ENCODE assay signal across 8 cellular contexts in genomic region chr5:176530983-176531901, GRCh38. TPM values are rescaled to one million over a fixed set of nuclear protein-coding genes. Genes with fewer than 3 reads are reported as not detected.
DNase-seq lines count a peak whose midpoint lies in the region; ATAC-seq and TF ChIP-seq lines count a peak whose summit lies in the region.

No MANE protein-coding gene starts in this region.

- H2AFZ ChIP-seq in MM.1S (ENCODE audit: low read length) = no peak overlapping the region

- no peak overlapping the region for H3K4me3 ChIP-seq in MM.1S (ENCODE audit: low read length)

- H3K36me3 ChIP-seq in MM.1S (replicated peaks; ENCODE audit: insufficient read depth, low read length) = no peaks in the 10 kb centered on the region

- H3K9ac ChIP-seq in MM.1S (ENCODE audit: low read length) = no peak overlapping the region

- no peaks in the 10 kb centered on the region for H3F3A ChIP-seq in MM.1S (ENCODE audit: insufficient read depth, low read length)

- peaks cover 4% of the 10 kb centered on the region; the same call in 1 of the 2 replicates for H3K4me1 ChIP-seq in MM.1S (ENCODE audit: low read length)

- H3K27me3 ChIP-seq in MM.1S (replicated peaks; ENCODE audit: insufficient read depth, low read length) = no peaks in the 10 kb centered on the region

- no peaks in the 10 kb centered on the region for H3K9me2 ChIP-seq in MM.1S (replicated peaks; ENCODE audit: insufficient read depth, low read length)

- ATAC-seq in central memory CD8-positive, alpha-beta T cell (replicated peaks; ENCODE audit: extremely low read depth, poor library complexity, severe bottlenecking) = no peak
- ATAC-seq in GM19463 (IDR thresholded peaks at IDR 0.05; ENCODE audit: unreplicated experiment) (no peak), HG02970 (IDR thresholded peaks at IDR 0.05; ENCODE audit: low FRiP score, unreplicated experiment) (no peak)

- H3K4me3 Mint-ChIP-seq in central memory CD8-positive, alpha-beta T cell = peak overlapping the region; percentile 83

- no peaks in the 10 kb centered on the region for H3K9me3 ChIP-seq in MM.1S (replicated peaks; ENCODE audit: insufficient read depth, low read length)

- no peak overlapping the region for H3K27ac ChIP-seq in MM.1S (ENCODE audit: low read length)

- H3K27me3 Mint-ChIP-seq in central memory CD8-positive, alpha-beta T cell = no peaks in the 10 kb centered on the region

- peaks cover 36% of the 10 kb centered on the region for H3K79me2 ChIP-seq in MM.1S (ENCODE audit: low read length)

- no peaks in the 10 kb centered on the region for H3K9me3 Mint-ChIP-seq in central memory CD8-positive, alpha-beta T cell

- peaks cover 52% of the 10 kb centered on the region for H3K4me1 Mint-ChIP-seq in central memory CD8-positive, alpha-beta T cell

- H3K27ac Mint-ChIP-seq in central memory CD8-positive, alpha-beta T cell (ENCODE audit: low read depth) = peak overlapping the region; percentile 95

- no peak overlapping the region for H3K4me2 ChIP-seq in MM.1S (ENCODE audit: low read depth, low read length)

- H3K36me3 Mint-ChIP-seq in central memory CD8-positive, alpha-beta T cell (ENCODE audit: insufficient read depth) = peaks cover 60% of the 10 kb centered on the region

- TF ChIP-seq CTCF in MM.1S (IDR thresholded peaks at IDR 0.05; ENCODE audit: low read length) = no peak

- peak; percentile 60 for DNase-seq in DMS 273 treated with DMSO at 0.1 percent for 48 hours (lab: John Stamatoyannopoulos, UW)
- peak; percentile 40 for DNase-seq in NCI-H1694 (lab: John Stamatoyannopoulos, UW)
- no peak for DNase-seq in central memory CD8-positive, alpha-beta T cell (ENCODE audit: low spot score in 2 of 2)
- DNase-seq in occipital lobe (lab: John Stamatoyannopoulos, UW) = peak; percentile 77
- no peak for DNase-seq in NCI-H748 treated with DMSO at 0.1 percent for 48 hours (lab: John Stamatoyannopoulos, UW)
- DNase-seq in MM.1S = no peak

- H4K20me1 ChIP-seq in MM.1S (ENCODE audit: insufficient read depth, low read length) = no peaks in the 10 kb centered on the region

RNA-seq across cellular contexts. Expression of gene RNF44, which starts 6.0 kb away (rescaled TPM):
- total RNA-seq in occipital lobe = 8.6 TPM

RNA-seq across cellular contexts. Expression of gene CDHR2, which starts 17.9 kb away (rescaled TPM):
- under 0.01 TPM for total RNA-seq in occipital lobe

Comparison
In these comparisons a context has a peak if more than half of its experiments do, and no peak if none do; other contexts are left out.
1. DNase-seq: peak in DMS 273 treated with DMSO at 0.1 percent for 48 hours (single experiment), NCI-H1694 (single experiment) and occipital lobe (single experiment); none in central memory CD8-positive, alpha-beta T cell (0 of 2), NCI-H748 treated with DMSO at 0.1 percent for 48 hours (single experiment) and MM.1S (single experiment).